Comparison of ENCODE assay signal across 25 cellular contexts in the genomic region with DNA sequence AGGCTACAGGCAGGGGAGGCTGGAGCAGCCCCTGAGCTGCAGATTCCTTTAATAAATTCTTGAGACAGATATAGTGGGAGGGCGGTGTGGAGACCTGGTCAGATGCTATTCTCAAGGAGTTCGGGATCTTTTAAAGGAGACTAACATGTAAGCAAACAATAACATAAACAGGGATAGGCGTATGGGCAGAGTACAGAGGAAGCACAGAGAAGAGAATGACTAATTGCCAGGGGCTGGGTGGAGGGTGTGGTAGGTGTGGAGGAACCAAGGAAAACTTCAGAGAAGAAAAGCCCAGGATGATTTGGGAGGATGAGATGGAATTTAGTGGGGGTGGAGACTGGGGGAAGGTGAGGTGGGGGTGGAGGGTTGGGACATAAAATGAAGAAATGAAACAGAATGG. TPM values are rescaled to one million over a fixed set of nuclear protein-coding genes. Genes with fewer than 3 reads are reported as not detected.
"Had no signal": no experiment of that assay in that cellular context is flagged by ENCODE, and none has a peak within 500 bp of the region (broad histone marks: within the 10 kb centered on the region; RNA-seq: fewer than 3 reads in every experiment).

No MANE protein-coding gene starts in this region.

- ATAC-seq: naive thymus-derived CD4-positive, alpha-beta T cell; psoas muscle; right lobe of liver; stimulated activated memory B cell treated with anti-CD40 and anti-IgM and Interleukin-4, amounts not matched to agents 10 μg/mL and 1 μg/mL and 100 μg/mL, for 72 hours; upper lobe of right lung had no signal

- H3K79me2 ChIP-seq: parathyroid adenoma had no signal

- H3K27me3 ChIP-seq: right lobe of liver, tibial nerve, upper lobe of right lung had no signal

- H3K27ac ChIP-seq: dorsolateral prefrontal cortex, esophagus squamous epithelium, parathyroid adenoma, psoas muscle, right lobe of liver, tibial nerve, upper lobe of right lung had no signal

- H2AFZ ChIP-seq: parathyroid adenoma had no signal

- DNase-seq: cortex of kidney; dorsolateral prefrontal cortex; effector CD8-positive, alpha-beta T cell; esophagus squamous epithelium; foreskin fibroblast; immature natural killer cell; kidney; naive thymus-derived CD4-positive, alpha-beta T cell; nephron progenitor cell; psoas muscle; retina; right lobe of liver; stimulated activated CD4-positive, alpha-beta T cell treated with anti-CD3 and anti-CD28 coated beads, Interleukin-15, amount 100 ng/mL, for 24 hours; stimulated activated CD4-positive, alpha-beta T cell treated with anti-CD3 and anti-CD28 coated beads, Interleukin-1b, Interleukin-23, amount 100 ng/mL, for 48 hours; stimulated activated CD4-positive, alpha-beta T cell treated with anti-CD3 and anti-CD28 coated beads, Interleukin-4, amount 100 ng/mL, for 24 hours; upper lobe of right lung had no signal

- H3K4me3 ChIP-seq: dorsolateral prefrontal cortex, esophagus squamous epithelium, psoas muscle, right lobe of liver, tibial nerve, upper lobe of right lung had no signal

- H3K9ac ChIP-seq: parathyroid adenoma had no signal

- H3K36me3 ChIP-seq: esophagus squamous epithelium, right lobe of liver, tibial nerve, upper lobe of right lung had no signal

- H3K4me1 ChIP-seq: parathyroid adenoma, psoas muscle, right lobe of liver, tibial nerve, upper lobe of right lung had no signal

- H3K9me3 ChIP-seq: esophagus squamous epithelium, psoas muscle, right lobe of liver, tibial nerve, upper lobe of right lung had no signal

RNA-seq across cellular contexts. Expression of a gene that starts 9.7 kb away (rescaled TPM):
- total RNA-seq: kidney; liver; lung microvascular endothelial cell; mesenteric fat pad; mononuclear cell; naive thymus-derived CD4-positive, alpha-beta T cell; omental fat pad; psoas muscle; right lobe of liver; temporal lobe; tibial nerve; upper lobe of right lung had no signal
- polyA plus RNA-seq: immature natural killer cell; naive thymus-derived CD4-positive, alpha-beta T cell had no signal
